In genomic region chr1:27568247-27569087, GRCh38 we compare ENCODE assay signal across 1 cellular context.
A peak's percentile ranks its signal among the peaks of the same experiment; 100 is the strongest.
TF ChIP-seq lines count a peak whose summit lies in the region.

No MANE protein-coding gene starts in this region.

TF ChIP-seq in K562, 482 proteins besides CTCF, POLR2A, EP300 and RAD21 (continued from another document and continues in another):
- TF ChIP-seq CHAMP1 (IDR thresholded peaks at IDR 0.05) (no peak), ZNF639 (CRISPR knock-in tag; conservative IDR thresholded peaks at IDR 0.05 in 1 of 2, IDR thresholded peaks at IDR 0.05 in 1 of 2) (no peak; a peak in 1 of 4 replicates), AFF4 (CRISPR knock-in tag; IDR thresholded peaks at IDR 0.05) (no peak; the same call in 1 of the 2 replicates), ZNF184 (CRISPR knock-in tag; IDR thresholded peaks at IDR 0.05) (no peak), TRIM25 (IDR thresholded peaks at IDR 0.05; ENCODE audit: borderline replicate concordance) (no peak), SMARCE1 (IDR thresholded peaks at IDR 0.05) (0 out of 2 replicates have a peak, but pooled peaks have one; percentile 23), DLX4 (CRISPR knock-in tag; IDR thresholded peaks at IDR 0.05) (no peak), IRF1 (CRISPR knock-in tag; IDR thresholded peaks at IDR 0.05; ENCODE audit: borderline replicate concordance) (no peak), TAF7 (tag; IDR thresholded peaks at IDR 0.05) (no peak), PRPF4 (IDR thresholded peaks at IDR 0.05; ENCODE audit: insufficient read depth, low read depth, low read length, poor library complexity, severe bottlenecking) (no peak), TOE1 (IDR thresholded peaks at IDR 0.05; ENCODE audit: borderline replicate concordance) (no peak), TOE1 (CRISPR knock-in tag; IDR thresholded peaks at IDR 0.05; ENCODE audit: borderline replicate concordance, low read depth) (no peak), ZNF445 (CRISPR knock-in tag; IDR thresholded peaks at IDR 0.05; ENCODE audit: low read depth) (no peak), TBL1XR1 (IDR thresholded peaks at IDR 0.05; ENCODE audit: low read length in 2 of 2) (no peak), STAG1 (CRISPR knock-in tag; IDR thresholded peaks at IDR 0.05; ENCODE audit: borderline replicate concordance) (no peak), SMC3 (conservative IDR thresholded peaks at IDR 0.05; ENCODE audit: insufficient read depth, low read depth, low read length) (peak; percentile 18; the same call in 1 of the 2 replicates), MTA1 (IDR thresholded peaks at IDR 0.05; ENCODE audit: borderline replicate concordance) (no peak), BCL6 (CRISPR knock-in tag; IDR thresholded peaks at IDR 0.05) (no peak), RB1 (IDR thresholded peaks at IDR 0.05; ENCODE audit: low read depth) (peak; percentile 96), RERE (CRISPR knock-in tag; IDR thresholded peaks at IDR 0.05; ENCODE audit: borderline replicate concordance) (no peak), BACH1 (tag; IDR thresholded peaks at IDR 0.05) (no peak), FIP1L1 (IDR thresholded peaks at IDR 0.05; ENCODE audit: low read depth, low read length, poor library complexity, severe bottlenecking) (peak; percentile 56), MCM2 (IDR thresholded peaks at IDR 0.05; ENCODE audit: low read depth) (no peak), DPF2 (IDR thresholded peaks at IDR 0.05) (no peak), EZH2 (IDR thresholded peaks at IDR 0.05; ENCODE audit: borderline replicate concordance, low read depth, low read length) (no peak), TCF15 (CRISPR knock-in tag; IDR thresholded peaks at IDR 0.05) (no peak), ZFP36 (IDR thresholded peaks at IDR 0.05; ENCODE audit: low read depth, low read length, partially characterized antibody) (no peak), CREB5 (CRISPR knock-in tag; IDR thresholded peaks at IDR 0.05) (no peak), BCLAF1 (IDR thresholded peaks at IDR 0.05; ENCODE audit: borderline replicate concordance in 1 of 2, control insufficient read depth in 1 of 2, low read depth in 2 of 2, low read length in 1 of 2) (no peak), CBX8 (IDR thresholded peaks at IDR 0.05; ENCODE audit: borderline replicate concordance, extremely low read depth, low read depth, low read length, poor library complexity, severe bottlenecking) (no peak), MTF1 (CRISPR knock-in tag; IDR thresholded peaks at IDR 0.05; ENCODE audit: borderline replicate concordance) (no peak)
